ENCODE assay signal across 9 cellular contexts in genomic region chr13:49421391-49421790, GRCh38. TPM values are rescaled to one million over a fixed set of nuclear protein-coding genes. Genes with fewer than 3 reads are reported as not detected.
A peak's percentile ranks its signal among the peaks of the same experiment; 100 is the strongest.
DNase-seq lines count a peak whose midpoint lies in the region; ATAC-seq and TF ChIP-seq lines count a peak whose summit lies in the region.
"Had no signal": no experiment of that assay in that cellular context is flagged by ENCODE, and none has a peak within 500 bp of the region (broad histone marks: within the 10 kb centered on the region; RNA-seq: fewer than 3 reads in every experiment).

No MANE protein-coding gene starts in this region.

- TF ChIP-seq CTCF in colonic mucosa (IDR thresholded peaks at IDR 0.05) (no peak), ascending aorta (IDR thresholded peaks at IDR 0.05) (no peak)

- H3K36me3 Mint-ChIP-seq in T-cell = peaks cover 12% of the 10 kb centered on the region

- no peaks in the 10 kb centered on the region for H3K9me3 Mint-ChIP-seq in T-cell

- no peak overlapping the region for H3K27ac Mint-ChIP-seq in T-cell

- H3K27me3 ChIP-seq in colonic mucosa (no peaks in the 10 kb centered on the region), ascending aorta (no peaks in the 10 kb centered on the region)

- POLR2A ChIA-PET in T-cell (lab: Charles Lee) = interaction anchor here in 1 of 2 donors (0.7 kb wide), 1 partner anchor 155 kb away, joined by 3 read pairs; no protein-coding TSS in a partner anchor

- H3K4me1 ChIP-seq in colonic mucosa = no peaks in the 10 kb centered on the region
- H3K4me1 ChIP-seq in ascending aorta = no peaks in the 10 kb centered on the region
- H3K4me1 ChIP-seq: A549 had no signal

- no peak overlapping the region for H3K4me3 Mint-ChIP-seq in T-cell

- CTCF ChIA-PET in T-cell (lab: Charles Lee) = interaction anchor here in 1 of 2 donors (0.6 kb wide), 1 partner anchor 426 kb away, joined by 6 read pairs; no protein-coding TSS in a partner anchor

- H3K36me3 ChIP-seq in colonic mucosa (no peaks in the 10 kb centered on the region), ascending aorta (no peaks in the 10 kb centered on the region)

- H3K9me3 ChIP-seq in colonic mucosa (no peaks in the 10 kb centered on the region), ascending aorta (no peaks in the 10 kb centered on the region)
- H3K9me3 ChIP-seq: A549 had no signal

- no peak overlapping the region for H3K4me3 ChIP-seq in colonic mucosa
- no peak overlapping the region for H3K4me3 ChIP-seq in ascending aorta
- H3K4me3 ChIP-seq: A549 had no signal

- intact Hi-C loops in posterior cingulate gyrus (cut with DNase I) (no loop called here), colonic mucosa (cut with DNase I) (no loop called here), ascending aorta (cut with DNase I) (no loop called here)

- peaks cover 0 to 2% (median 0%) of the 10 kb centered on the region in 3 donors for H3K4me1 Mint-ChIP-seq in T-cell

- peak; percentile 60 for ATAC-seq in HG02763 (IDR thresholded peaks at IDR 0.05; ENCODE audit: unreplicated experiment)
- ATAC-seq in T-cell (replicated peaks in 1 of 4) = peak in 3 of 4 experiments; percentile 40 to 48 (median 43)

- H3K27me3 Mint-ChIP-seq in T-cell = peaks cover 0 to 2% of the 10 kb centered on the region in 2 donors

- H3K27ac ChIP-seq in colonic mucosa (no peak overlapping the region), ascending aorta (no peak overlapping the region)
- H3K27ac ChIP-seq: A549 had no signal

- DNase-seq in DMS53 (lab: John Stamatoyannopoulos, UW) (peak; percentile 42), DMS53 treated with DMSO at 0.1 percent for 48 hours (lab: John Stamatoyannopoulos, UW; ENCODE audit: unreplicated experiment) (no peak), T-cell (peak in 13 of 34 experiments; percentile 1 to 19 (median 7)), iPS-NIHi11 (ENCODE audit: low spot score) (peak; percentile 21), posterior cingulate gyrus (no peak), colonic mucosa (no peak), ascending aorta (ENCODE audit: low spot score in 2 of 2) (no peak)

- H3K9ac ChIP-seq in colonic mucosa (ENCODE audit: low read depth in 2 of 2, low read length in 2 of 2) = no peak overlapping the region

RNA-seq across cellular contexts. Expression of gene CAB39L, which starts 22.5 kb away (rescaled TPM):
- total RNA-seq in T-cell = 1 to 10 TPM; 3.4 to 5.9 (median 5.0) TPM
- 10 to 100 TPM in 1 of 2 donors, 1 to 10 TPM in 1; 6.1 to 14.5 TPM for total RNA-seq in colonic mucosa
- 30.1 TPM for total RNA-seq in ascending aorta

RNA-seq across cellular contexts. Expression of gene SETDB2, which starts 22.7 kb away (rescaled TPM):
- total RNA-seq in T-cell = 10 to 100 TPM; 20.0 to 22.2 (median 21.1) TPM
- 1 to 10 TPM; 7.7 to 9.5 TPM for total RNA-seq in colonic mucosa
- 7.2 TPM for total RNA-seq in ascending aorta

Comparison
In these comparisons a context has a peak if more than half of its experiments do, and no peak if none do; other contexts are left out.
1. DNase-seq: peak in DMS53 (single experiment) and iPS-NIHi11 (single experiment); none in DMS53 treated with DMSO at 0.1 percent for 48 hours (single experiment), posterior cingulate gyrus (0 of 10), colonic mucosa (single experiment) and ascending aorta (0 of 2).